Comparison of ENCODE assay signal across 14 cellular contexts in genomic region chr2:183993052-183993451, GRCh38.
A peak's percentile ranks its signal among the peaks of the same experiment; 100 is the strongest.
DNase-seq lines count a peak whose midpoint lies in the region; ATAC-seq and TF ChIP-seq lines count a peak whose summit lies in the region.
"Had no signal": no experiment of that assay in that cellular context is flagged by ENCODE, and none has a peak within 500 bp of the region (broad histone marks: within the 10 kb centered on the region; RNA-seq: fewer than 3 reads in every experiment).

No MANE protein-coding gene starts in this region.

- no peak overlapping the region for H3K9ac ChIP-seq in mesendoderm (ENCODE audit: low read length)

- no peak for DNase-seq in mesendoderm
- no peak for DNase-seq in A172 (ENCODE audit: low spot score)
- DNase-seq in activated gamma-delta T cell treated with Interleukin-2 at 50 U/mL for 16 hours, result no peak
- DNase-seq in dedifferentiated amniotic fluid mesenchymal stem cell (ENCODE audit: extremely low spot score), result no peak
- DNase-seq: aorta; effector CD8-positive, alpha-beta T cell; IMR-90; left ventricle myocardium inferior; NCI-H2081 treated with DMSO at 0.1 percent for 48 hours; Peyer's patch had no signal

- TF ChIP-seq EP300 in Ishikawa (IDR thresholded peaks at IDR 0.05; ENCODE audit: borderline replicate concordance), result no peak

- no peaks in the 10 kb centered on the region for H3K36me3 ChIP-seq in mesendoderm (ENCODE audit: control insufficient read depth, insufficient read depth, low read length)
- H3K36me3 ChIP-seq: left ventricle myocardium inferior, Peyer's patch had no signal

- peak; percentile 1; the same call in 1 of the 2 replicates for TF ChIP-seq RAD21 in Ishikawa (IDR thresholded peaks at IDR 0.05; ENCODE audit: low read depth)

- no peaks in the 10 kb centered on the region for H3K79me2 ChIP-seq in mesendoderm (ENCODE audit: control insufficient read depth, insufficient read depth, low read length)

- no CpG with 5 or more reads among the region's 1 CpG for WGBS in mesendoderm (ENCODE audit: extremely low coverage, insufficient coverage, low lambda C conversion rate)

- H3K18ac ChIP-seq in mesendoderm (ENCODE audit: low read length), result no peak overlapping the region

- no peak overlapping the region for H3K4me3 ChIP-seq in mesendoderm (ENCODE audit: low read length)
- H3K4me3 ChIP-seq: left ventricle myocardium inferior, Peyer's patch had no signal

- no peak overlapping the region for H4K8ac ChIP-seq in mesendoderm (ENCODE audit: low read depth, low read length)

- no peak overlapping the region for H3K27ac ChIP-seq in mesendoderm (ENCODE audit: low read depth, low read length)
- H3K27ac ChIP-seq: left ventricle myocardium inferior, Peyer's patch had no signal

- no peak overlapping the region for H3K23ac ChIP-seq in mesendoderm (ENCODE audit: low read length)

- H3K4me1 ChIP-seq in mesendoderm (ENCODE audit: control insufficient read depth, low read depth, low read length), result peaks cover 4% of the 10 kb centered on the region
- H3K4me1 ChIP-seq: left ventricle myocardium inferior, Peyer's patch had no signal

- H3K56ac ChIP-seq in mesendoderm (ENCODE audit: low read length), result no peak overlapping the region

- no peak overlapping the region for H2BK120ac ChIP-seq in mesendoderm (ENCODE audit: low read depth, low read length)

- H3K79me1 ChIP-seq in mesendoderm (ENCODE audit: low read length), result no peaks in the 10 kb centered on the region

- H3K27me3 ChIP-seq in mesendoderm (ENCODE audit: insufficient read depth, low read length, poor library complexity), result no peaks in the 10 kb centered on the region
- H3K27me3 ChIP-seq: Peyer's patch had no signal

- H3K4me2 ChIP-seq in mesendoderm (ENCODE audit: low read length), result no peak overlapping the region

- H2AK5ac ChIP-seq in mesendoderm (ENCODE audit: low read length), result no peak overlapping the region

- no peak overlapping the region for H2BK15ac ChIP-seq in mesendoderm (replicated peaks; ENCODE audit: low read depth)

- H2BK5ac ChIP-seq in mesendoderm (ENCODE audit: low read length), result no peak overlapping the region

- H4K5ac ChIP-seq in mesendoderm (ENCODE audit: low read length), result no peak overlapping the region

- H3K4ac ChIP-seq in mesendoderm (ENCODE audit: low read depth, low read length), result no peak overlapping the region

- ATAC-seq in GM18498 (IDR thresholded peaks at IDR 0.05; ENCODE audit: unreplicated experiment) (peak; percentile 51), GM19467 (IDR thresholded peaks at IDR 0.05; ENCODE audit: unreplicated experiment) (peak; percentile 65), HG02884 (IDR thresholded peaks at IDR 0.05; ENCODE audit: unreplicated experiment) (peak; percentile 84)

TF ChIP-seq in Ishikawa, 13 proteins besides CTCF, POLR2A, EP300 and RAD21:
- no peak for TF ChIP-seq CREB1 (IDR thresholded peaks at IDR 0.05; ENCODE audit: low read depth)
- no peak for TF ChIP-seq TCF12 (IDR thresholded peaks at IDR 0.05; ENCODE audit: low read depth)
- TF ChIP-seq YY1 (IDR thresholded peaks at IDR 0.05; ENCODE audit: low read depth), result no peak
- no peak for TF ChIP-seq TEAD4 (IDR thresholded peaks at IDR 0.05)
- TF ChIP-seq REST (IDR thresholded peaks at IDR 0.05; ENCODE audit: low read depth), result no peak
- no peak for TF ChIP-seq EGR1 (IDR thresholded peaks at IDR 0.05)
- TF ChIP-seq USF1 (IDR thresholded peaks at IDR 0.05), result no peak
- TF ChIP-seq NFIC (IDR thresholded peaks at IDR 0.05), result no peak
- TF ChIP-seq ZBTB7A (IDR thresholded peaks at IDR 0.05; ENCODE audit: low read depth), result no peak
- no peak for TF ChIP-seq MAX (IDR thresholded peaks at IDR 0.05)
- TF ChIP-seq FOXM1 (IDR thresholded peaks at IDR 0.05; ENCODE audit: borderline replicate concordance, low read depth), result no peak
